Comparison of ENCODE assay signal across 2 cellular contexts in genomic region chr6:93418113-93418447, GRCh38.
TF ChIP-seq lines count a peak whose summit lies in the region.

No MANE protein-coding gene starts in this region.

TF ChIP-seq in SK-N-SH, 30 proteins besides CTCF, POLR2A, EP300 and RAD21 (continued from another document):
- TF ChIP-seq PBX3 (IDR thresholded peaks at IDR 0.05) (no peak), NFIC (IDR thresholded peaks at IDR 0.05; ENCODE audit: borderline replicate concordance) (no peak), SMC3 (IDR thresholded peaks at IDR 0.05; ENCODE audit: low read depth, low read length) (no peak), MAX (IDR thresholded peaks at IDR 0.05; ENCODE audit: low read depth) (no peak), RCOR1 (IDR thresholded peaks at IDR 0.05; ENCODE audit: low read length) (no peak), TAF1 (IDR thresholded peaks at IDR 0.05; ENCODE audit: borderline replicate concordance, low read depth, low read length) (no peak), MXI1 (IDR thresholded peaks at IDR 0.05; ENCODE audit: low read depth, low read length) (no peak), ZBTB33 (IDR thresholded peaks at IDR 0.05; ENCODE audit: borderline replicate concordance, low read depth) (no peak)

TF ChIP-seq in SK-N-SH treated with all-trans-retinoic acid at 6 μM for 48 hours, 23 proteins besides CTCF, POLR2A, EP300 and RAD21 (continued from another document):
- TF ChIP-seq POU6F1 (CRISPR knock-in tag; IDR thresholded peaks at IDR 0.05; ENCODE audit: borderline replicate concordance, low read depth) (no peak), RARB (CRISPR knock-in tag; IDR thresholded peaks at IDR 0.05) (no peak), CSDC2 (CRISPR knock-in tag; IDR thresholded peaks at IDR 0.05) (no peak), ZFP30 (CRISPR knock-in tag; IDR thresholded peaks at IDR 0.05) (no peak), SNAI2 (CRISPR knock-in tag; IDR thresholded peaks at IDR 0.05) (no peak), TSHZ2 (CRISPR knock-in tag; IDR thresholded peaks at IDR 0.05) (no peak)
